In the genomic region with DNA sequence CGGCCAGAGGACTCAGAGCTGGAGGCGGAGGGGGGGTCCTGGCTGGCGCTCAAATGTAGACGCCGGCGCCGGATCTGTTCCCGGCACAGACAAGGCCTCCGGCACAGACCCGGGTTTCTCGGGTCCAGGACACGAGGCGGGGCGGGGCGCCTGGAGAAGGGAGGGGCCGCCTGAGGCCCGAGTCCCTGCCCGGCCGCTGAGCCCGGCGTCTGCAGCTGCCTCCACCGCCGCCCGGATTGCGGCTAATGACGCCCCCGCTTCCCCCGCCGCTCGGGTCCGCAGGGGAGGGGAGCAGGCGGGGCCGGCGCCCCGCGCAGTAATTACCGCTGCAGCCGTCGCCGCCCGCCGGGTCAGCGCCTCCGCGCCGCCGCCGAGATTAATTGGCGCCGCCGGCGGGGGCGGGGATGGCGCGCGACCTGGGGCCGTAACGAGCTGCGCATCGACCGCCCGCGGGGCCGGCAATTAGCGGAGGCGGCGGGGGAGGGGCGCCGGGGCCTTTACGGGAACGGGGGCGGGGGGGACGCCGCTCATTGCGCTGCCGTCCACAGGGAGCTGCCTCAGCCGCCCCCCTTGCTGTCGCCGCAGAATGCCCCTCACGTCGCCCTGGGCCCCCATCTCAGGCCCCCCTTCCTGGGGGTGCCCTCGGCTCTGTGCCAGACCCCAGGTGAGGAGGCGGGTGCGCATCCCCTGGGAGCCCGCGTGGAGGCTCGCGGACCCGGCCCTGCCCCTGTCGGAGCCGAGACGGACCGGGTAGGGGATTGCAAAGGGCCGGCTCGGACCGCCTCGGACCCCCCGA, we compare ENCODE assay signal across 1 cellular context.
TF ChIP-seq lines count a peak whose summit lies in the region.

No MANE protein-coding gene starts in this region.

TF ChIP-seq in K562, 482 proteins besides CTCF, POLR2A, EP300 and RAD21 (continued from another document):
- TF ChIP-seq, protein P1, sequence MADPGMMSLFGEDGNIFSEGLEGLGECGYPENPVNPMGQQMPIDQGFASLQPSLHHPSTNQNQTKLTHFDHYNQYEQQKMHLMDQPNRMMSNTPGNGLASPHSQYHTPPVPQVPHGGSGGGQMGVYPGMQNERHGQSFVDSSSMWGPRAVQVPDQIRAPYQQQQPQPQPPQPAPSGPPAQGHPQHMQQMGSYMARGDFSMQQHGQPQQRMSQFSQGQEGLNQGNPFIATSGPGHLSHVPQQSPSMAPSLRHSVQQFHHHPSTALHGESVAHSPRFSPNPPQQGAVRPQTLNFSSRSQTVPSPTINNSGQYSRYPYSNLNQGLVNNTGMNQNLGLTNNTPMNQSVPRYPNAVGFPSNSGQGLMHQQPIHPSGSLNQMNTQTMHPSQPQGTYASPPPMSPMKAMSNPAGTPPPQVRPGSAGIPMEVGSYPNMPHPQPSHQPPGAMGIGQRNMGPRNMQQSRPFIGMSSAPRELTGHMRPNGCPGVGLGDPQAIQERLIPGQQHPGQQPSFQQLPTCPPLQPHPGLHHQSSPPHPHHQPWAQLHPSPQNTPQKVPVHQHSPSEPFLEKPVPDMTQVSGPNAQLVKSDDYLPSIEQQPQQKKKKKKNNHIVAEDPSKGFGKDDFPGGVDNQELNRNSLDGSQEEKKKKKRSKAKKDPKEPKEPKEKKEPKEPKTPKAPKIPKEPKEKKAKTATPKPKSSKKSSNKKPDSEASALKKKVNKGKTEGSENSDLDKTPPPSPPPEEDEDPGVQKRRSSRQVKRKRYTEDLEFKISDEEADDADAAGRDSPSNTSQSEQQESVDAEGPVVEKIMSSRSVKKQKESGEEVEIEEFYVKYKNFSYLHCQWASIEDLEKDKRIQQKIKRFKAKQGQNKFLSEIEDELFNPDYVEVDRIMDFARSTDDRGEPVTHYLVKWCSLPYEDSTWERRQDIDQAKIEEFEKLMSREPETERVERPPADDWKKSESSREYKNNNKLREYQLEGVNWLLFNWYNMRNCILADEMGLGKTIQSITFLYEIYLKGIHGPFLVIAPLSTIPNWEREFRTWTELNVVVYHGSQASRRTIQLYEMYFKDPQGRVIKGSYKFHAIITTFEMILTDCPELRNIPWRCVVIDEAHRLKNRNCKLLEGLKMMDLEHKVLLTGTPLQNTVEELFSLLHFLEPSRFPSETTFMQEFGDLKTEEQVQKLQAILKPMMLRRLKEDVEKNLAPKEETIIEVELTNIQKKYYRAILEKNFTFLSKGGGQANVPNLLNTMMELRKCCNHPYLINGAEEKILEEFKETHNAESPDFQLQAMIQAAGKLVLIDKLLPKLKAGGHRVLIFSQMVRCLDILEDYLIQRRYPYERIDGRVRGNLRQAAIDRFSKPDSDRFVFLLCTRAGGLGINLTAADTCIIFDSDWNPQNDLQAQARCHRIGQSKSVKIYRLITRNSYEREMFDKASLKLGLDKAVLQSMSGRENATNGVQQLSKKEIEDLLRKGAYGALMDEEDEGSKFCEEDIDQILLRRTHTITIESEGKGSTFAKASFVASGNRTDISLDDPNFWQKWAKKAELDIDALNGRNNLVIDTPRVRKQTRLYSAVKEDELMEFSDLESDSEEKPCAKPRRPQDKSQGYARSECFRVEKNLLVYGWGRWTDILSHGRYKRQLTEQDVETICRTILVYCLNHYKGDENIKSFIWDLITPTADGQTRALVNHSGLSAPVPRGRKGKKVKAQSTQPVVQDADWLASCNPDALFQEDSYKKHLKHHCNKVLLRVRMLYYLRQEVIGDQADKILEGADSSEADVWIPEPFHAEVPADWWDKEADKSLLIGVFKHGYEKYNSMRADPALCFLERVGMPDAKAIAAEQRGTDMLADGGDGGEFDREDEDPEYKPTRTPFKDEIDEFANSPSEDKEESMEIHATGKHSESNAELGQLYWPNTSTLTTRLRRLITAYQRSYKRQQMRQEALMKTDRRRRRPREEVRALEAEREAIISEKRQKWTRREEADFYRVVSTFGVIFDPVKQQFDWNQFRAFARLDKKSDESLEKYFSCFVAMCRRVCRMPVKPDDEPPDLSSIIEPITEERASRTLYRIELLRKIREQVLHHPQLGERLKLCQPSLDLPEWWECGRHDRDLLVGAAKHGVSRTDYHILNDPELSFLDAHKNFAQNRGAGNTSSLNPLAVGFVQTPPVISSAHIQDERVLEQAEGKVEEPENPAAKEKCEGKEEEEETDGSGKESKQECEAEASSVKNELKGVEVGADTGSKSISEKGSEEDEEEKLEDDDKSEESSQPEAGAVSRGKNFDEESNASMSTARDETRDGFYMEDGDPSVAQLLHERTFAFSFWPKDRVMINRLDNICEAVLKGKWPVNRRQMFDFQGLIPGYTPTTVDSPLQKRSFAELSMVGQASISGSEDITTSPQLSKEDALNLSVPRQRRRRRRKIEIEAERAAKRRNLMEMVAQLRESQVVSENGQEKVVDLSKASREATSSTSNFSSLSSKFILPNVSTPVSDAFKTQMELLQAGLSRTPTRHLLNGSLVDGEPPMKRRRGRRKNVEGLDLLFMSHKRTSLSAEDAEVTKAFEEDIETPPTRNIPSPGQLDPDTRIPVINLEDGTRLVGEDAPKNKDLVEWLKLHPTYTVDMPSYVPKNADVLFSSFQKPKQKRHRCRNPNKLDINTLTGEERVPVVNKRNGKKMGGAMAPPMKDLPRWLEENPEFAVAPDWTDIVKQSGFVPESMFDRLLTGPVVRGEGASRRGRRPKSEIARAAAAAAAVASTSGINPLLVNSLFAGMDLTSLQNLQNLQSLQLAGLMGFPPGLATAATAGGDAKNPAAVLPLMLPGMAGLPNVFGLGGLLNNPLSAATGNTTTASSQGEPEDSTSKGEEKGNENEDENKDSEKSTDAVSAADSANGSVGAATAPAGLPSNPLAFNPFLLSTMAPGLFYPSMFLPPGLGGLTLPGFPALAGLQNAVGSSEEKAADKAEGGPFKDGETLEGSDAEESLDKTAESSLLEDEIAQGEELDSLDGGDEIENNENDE (IDR thresholded peaks at IDR 0.05; ENCODE audit: low read depth, low read length), result no peak
- peak; percentile 96 for TF ChIP-seq CTBP1 (IDR thresholded peaks at IDR 0.05; ENCODE audit: borderline replicate concordance)
- TF ChIP-seq ESRRA (IDR thresholded peaks at IDR 0.05; ENCODE audit: borderline replicate concordance, low read depth), result 0 out of 2 replicates have a peak, but pooled peaks have one; percentile 24
- TF ChIP-seq MYC (IDR thresholded peaks at IDR 0.05; ENCODE audit: low read depth, low read length), result peak; percentile 58; the same call in 1 of the 2 replicates
- TF ChIP-seq MYC (CRISPR knock-in tag; IDR thresholded peaks at IDR 0.05; ENCODE audit: borderline replicate concordance, low read depth), result no peak
- TF ChIP-seq FOXK1 (CRISPR knock-in tag; IDR thresholded peaks at IDR 0.05; ENCODE audit: borderline replicate concordance), result no peak
- peak; percentile 89 for TF ChIP-seq GATAD2B (IDR thresholded peaks at IDR 0.05; ENCODE audit: borderline replicate concordance)
- TF ChIP-seq, protein P2, sequence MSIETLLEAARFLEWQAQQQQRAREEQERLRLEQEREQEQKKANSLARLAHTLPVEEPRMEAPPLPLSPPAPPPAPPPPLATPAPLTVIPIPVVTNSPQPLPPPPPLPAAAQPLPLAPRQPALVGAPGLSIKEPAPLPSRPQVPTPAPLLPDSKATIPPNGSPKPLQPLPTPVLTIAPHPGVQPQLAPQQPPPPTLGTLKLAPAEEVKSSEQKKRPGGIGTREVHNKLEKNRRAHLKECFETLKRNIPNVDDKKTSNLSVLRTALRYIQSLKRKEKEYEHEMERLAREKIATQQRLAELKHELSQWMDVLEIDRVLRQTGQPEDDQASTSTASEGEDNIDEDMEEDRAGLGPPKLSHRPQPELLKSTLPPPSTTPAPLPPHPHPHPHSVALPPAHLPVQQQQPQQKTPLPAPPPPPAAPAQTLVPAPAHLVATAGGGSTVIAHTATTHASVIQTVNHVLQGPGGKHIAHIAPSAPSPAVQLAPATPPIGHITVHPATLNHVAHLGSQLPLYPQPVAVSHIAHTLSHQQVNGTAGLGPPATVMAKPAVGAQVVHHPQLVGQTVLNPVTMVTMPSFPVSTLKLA (conservative IDR thresholded peaks at IDR 0.05), result peak in 1 of 2 experiments; percentile 61; a peak in 2 of 4 replicates
- TF ChIP-seq NFE2 (IDR thresholded peaks at IDR 0.05; ENCODE audit: low read depth), result no peak
- no peak for TF ChIP-seq ZNF398 (CRISPR knock-in tag; IDR thresholded peaks at IDR 0.05)
- peak in 1 of 2 experiments; percentile 49; a peak in 2 of 4 replicates for TF ChIP-seq KDM1A (IDR thresholded peaks at IDR 0.05)
- TF ChIP-seq ZBTB7A (IDR thresholded peaks at IDR 0.05; ENCODE audit: borderline replicate concordance, control insufficient read depth, low read depth, low read length), result peak; percentile 92
- no peak for TF ChIP-seq HNRNPL (IDR thresholded peaks at IDR 0.05; ENCODE audit: low read depth, low read length)
- no peak for TF ChIP-seq MYNN (IDR thresholded peaks at IDR 0.05)
- TF ChIP-seq MYNN (CRISPR knock-in tag; IDR thresholded peaks at IDR 0.05), result no peak
- TF ChIP-seq ILF3 (IDR thresholded peaks at IDR 0.05; ENCODE audit: borderline replicate concordance), result no peak
- TF ChIP-seq ZNF41 (CRISPR knock-in tag; conservative IDR thresholded peaks at IDR 0.05), result no peak
- no peak for TF ChIP-seq ZNF76 (CRISPR knock-in tag; IDR thresholded peaks at IDR 0.05; ENCODE audit: borderline replicate concordance)
- TF ChIP-seq SRSF9 (IDR thresholded peaks at IDR 0.05; ENCODE audit: borderline replicate concordance, low read depth, low read length), result no peak
